In the genomic region with DNA sequence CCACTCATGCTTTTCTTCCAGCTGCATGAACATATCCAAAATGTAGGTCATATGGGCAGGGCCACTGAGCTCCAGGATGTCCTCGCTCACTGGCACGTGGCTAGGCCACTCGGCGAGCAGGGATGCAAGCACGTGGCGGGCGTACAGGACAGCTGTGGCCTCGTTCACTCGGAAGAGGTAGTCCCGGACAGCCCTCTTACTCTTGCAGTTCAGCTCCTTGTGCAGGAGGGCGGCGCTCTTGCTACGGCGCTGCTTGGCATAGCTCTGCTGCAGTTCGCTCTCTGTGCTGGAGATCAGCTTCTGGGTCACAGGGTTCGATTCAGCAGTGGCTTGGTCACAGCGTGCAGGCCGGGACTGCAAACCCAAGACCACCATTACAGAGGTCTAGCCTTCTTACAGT, we compare ENCODE assay signal across 15 cellular contexts. TPM values are rescaled to one million over a fixed set of nuclear protein-coding genes. Genes with fewer than 3 reads are reported as not detected.
DNase-seq lines count a peak whose midpoint lies in the region; ATAC-seq, FAIRE-seq and TF ChIP-seq lines count a peak whose summit lies in the region.
"Had no signal": no experiment of that assay in that cellular context is flagged by ENCODE, and none has a peak within 500 bp of the region (broad histone marks: within the 10 kb centered on the region; RNA-seq: fewer than 3 reads in every experiment).

No MANE protein-coding gene starts in this region.

- H3K9ac ChIP-seq in keratinocyte (ENCODE audit: control insufficient read depth, extremely low read depth, insufficient read depth, low read length), result no peak overlapping the region

- TF ChIP-seq CTCF in A549 (IDR thresholded peaks at IDR 0.05), result peak; percentile 25; the same call in 1 of the 3 replicates
- TF ChIP-seq CTCF in GM13977 (IDR thresholded peaks at IDR 0.05; ENCODE audit: extremely low read depth, insufficient read depth, missing control alignments), result peak; percentile 35
- peak; percentile 38 to 61 (median 46) for TF ChIP-seq CTCF in keratinocyte (optimal IDR thresholded peaks at IDR 0.05 in 1 of 3, IDR thresholded peaks at IDR 0.05 in 1 of 3, conservative IDR thresholded peaks at IDR 0.05 in 1 of 3; ENCODE audit: extremely low read depth in 1 of 3, insufficient read depth in 2 of 3, low read length in 3 of 3)

- no peaks in the 10 kb centered on the region for H3K9me3 ChIP-seq in A549
- H3K9me3 ChIP-seq in keratinocyte (ENCODE audit: control insufficient read depth, low read depth, low read length), result no peaks in the 10 kb centered on the region
- H3K9me3 ChIP-seq in SJCRH30 (replicated peaks), result no peaks in the 10 kb centered on the region
- H3K9me3 ChIP-seq: gastrocnemius medialis, prostate gland had no signal

- dilution Hi-C loops in keratinocyte (cut with MboI; ENCODE audit: extremely low pct_ligation_motif_present, low sequenced_read_pairs), result no loop called here

- no peak overlapping the region for H3K27ac ChIP-seq in A549
- no peak overlapping the region for H3K27ac ChIP-seq in keratinocyte (ENCODE audit: control insufficient read depth, insufficient read depth, low read length)
- no peak overlapping the region for H3K27ac ChIP-seq in SJCRH30
- H3K27ac ChIP-seq: gastrocnemius medialis, prostate gland had no signal

- TF ChIP-seq RAD21 in A549 (conservative IDR thresholded peaks at IDR 0.05 in 1 of 2, IDR thresholded peaks at IDR 0.05 in 1 of 2), result no peak

- POLR2A ChIA-PET in A549 (lab: Yijun Ruan, JAX), result interaction anchor here (1.2 kb wide), 1 partner anchor 52 kb away, joined by 3 read pairs; no protein-coding TSS in a partner anchor

- no peaks in the 10 kb centered on the region for H4K20me1 ChIP-seq in keratinocyte (ENCODE audit: control insufficient read depth, extremely low read depth, insufficient read depth, low read length)

- no peak for DNase-seq in A549 (ENCODE audit: low read depth in 1 of 2, low spot score in 1 of 2)
- DNase-seq in GM13977 (ENCODE audit: low spot score), result no peak
- DNase-seq in UCSD-AML1 (lab: John Stamatoyannopoulos, UW; ENCODE audit: unreplicated experiment), result peak; percentile 37
- DNase-seq in keratinocyte (ENCODE audit: low read depth, low spot score), result no peak
- DNase-seq in OCI-M2 (lab: John Stamatoyannopoulos, UW; ENCODE audit: unreplicated experiment), result no peak
- no peak for DNase-seq in SJCRH30
- DNase-seq in H54 (ENCODE audit: insufficient read length, low spot score), result no peak
- DNase-seq: activated CD4-positive, alpha-beta T cell treated with anti-CD3 and anti-CD28 coated beads for 4 hours; aorta; DMS 273 treated with DMSO at 0.1 percent for 48 hours; gastrocnemius medialis; NCI-H2081; T-cell had no signal

- no peak for FAIRE-seq in A549 (lab: Jason Lieb, UNC)
- no peak for FAIRE-seq in keratinocyte (lab: Jason Lieb, UNC)
- no peak for FAIRE-seq in H54 (lab: Jason Lieb, UNC)

- no peak for TF ChIP-seq EP300 in A549 (IDR thresholded peaks at IDR 0.05)

- H3K4me3 ChIP-seq in A549 (no peak overlapping the region), keratinocyte (ENCODE audit: control insufficient read depth in 2 of 3, extremely low read depth in 1 of 3, insufficient read depth in 2 of 3, low read depth in 1 of 3, low read length in 3 of 3) (no peak overlapping the region), SJCRH30 (no peak overlapping the region)
- H3K4me3 ChIP-seq: gastrocnemius medialis, prostate gland had no signal

- peaks cover 27 to 32% of the 10 kb centered on the region in 2 experiments for H3K36me3 ChIP-seq in keratinocyte (ENCODE audit: control insufficient read depth in 2 of 2, extremely low read depth in 1 of 2, insufficient read depth in 2 of 2, low read length in 2 of 2)
- peaks cover 33% of the 10 kb centered on the region for H3K36me3 ChIP-seq in SJCRH30

- H3K9me1 ChIP-seq in keratinocyte (ENCODE audit: control insufficient read depth, extremely low read depth, insufficient read depth, low read length), result no peaks in the 10 kb centered on the region

- ATAC-seq in A549 (peak; percentile 5 to 42; a peak in 3 of 6 replicates), GM18520 (IDR thresholded peaks at IDR 0.05; ENCODE audit: unreplicated experiment) (no peak)
- ATAC-seq: gastrocnemius medialis, T-cell had no signal

- H3K4me2 ChIP-seq in A549 (no peak overlapping the region), keratinocyte (ENCODE audit: control insufficient read depth, extremely low read depth, insufficient read depth, low read depth, low read length) (no peak overlapping the region)

- no peak overlapping the region for H2AFZ ChIP-seq in keratinocyte (ENCODE audit: control insufficient read depth, low read length)

- no peaks in the 10 kb centered on the region for H3K79me2 ChIP-seq in keratinocyte (ENCODE audit: control insufficient read depth, insufficient read depth, low read length)

- TF ChIP-seq POLR2A in A549 (IDR thresholded peaks at IDR 0.05; ENCODE audit: low read length) (no peak), H54 (IDR thresholded peaks at IDR 0.05; ENCODE audit: low read depth, low read length) (no peak)

- H3K4me1 ChIP-seq in A549, result no peaks in the 10 kb centered on the region
- no peaks in the 10 kb centered on the region for H3K4me1 ChIP-seq in keratinocyte (ENCODE audit: control insufficient read depth, extremely low read depth, insufficient read depth, low read length)
- peaks cover 26% of the 10 kb centered on the region for H3K4me1 ChIP-seq in SJCRH30
- H3K4me1 ChIP-seq: gastrocnemius medialis, prostate gland had no signal

- CTCF ChIA-PET in A549 (lab: Yijun Ruan, JAX), result interaction anchor here (0.7 to 6.8 kb wide), 14 partner anchors 9 to 429 kb away, joined by 3 to 55 read pairs (median 4); no protein-coding TSS in a partner anchor

- 92% methylated on average over 18 of the region's 18 CpGs for WGBS in A549 (ENCODE audit: missing lambda C conversion rate)

- H3K27me3 ChIP-seq in keratinocyte (ENCODE audit: control insufficient read depth, extremely low read depth, insufficient read depth, low read length) (no peaks in the 10 kb centered on the region), SJCRH30 (no peaks in the 10 kb centered on the region)
- H3K27me3 ChIP-seq: gastrocnemius medialis had no signal

- in situ Hi-C loops in GM13977 (cut with MboI; ENCODE audit: low pct_unique_long_range_greater_than_20kb, low sequenced_read_pairs, unreplicated experiment), result no loop called here

TF ChIP-seq in A549, 52 proteins besides CTCF, POLR2A, EP300 and RAD21 (continues in another document):
- TF ChIP-seq CBX2 (IDR thresholded peaks at IDR 0.05; ENCODE audit: borderline replicate concordance, low read depth), result no peak
- TF ChIP-seq HES2 (IDR thresholded peaks at IDR 0.05), result no peak
- TF ChIP-seq MAX (IDR thresholded peaks at IDR 0.05), result no peak
- no peak for TF ChIP-seq ZFP36 (IDR thresholded peaks at IDR 0.05; ENCODE audit: borderline replicate concordance, partially characterized antibody)
- no peak for TF ChIP-seq TP53 (CRISPR knock-in tag; IDR thresholded peaks at IDR 0.05)
- TF ChIP-seq HOXB13 (CRISPR knock-in tag; IDR thresholded peaks at IDR 0.05; ENCODE audit: low read depth), result no peak
- TF ChIP-seq KDM1A (IDR thresholded peaks at IDR 0.05; ENCODE audit: low read depth), result no peak
- no peak for TF ChIP-seq PHF8 (IDR thresholded peaks at IDR 0.05; ENCODE audit: borderline replicate concordance, low read depth)
- no peak for TF ChIP-seq ZSCAN20 (CRISPR knock-in tag; IDR thresholded peaks at IDR 0.05)
- TF ChIP-seq CHD2 (IDR thresholded peaks at IDR 0.05; ENCODE audit: low read length, partially characterized antibody), result no peak
- no peak for TF ChIP-seq POLR2AphosphoS2 (conservative IDR thresholded peaks at IDR 0.05; ENCODE audit: low read length)
- TF ChIP-seq CHD4 (IDR thresholded peaks at IDR 0.05; ENCODE audit: borderline replicate concordance), result no peak
- no peak for TF ChIP-seq ZNF302 (CRISPR knock-in tag; IDR thresholded peaks at IDR 0.05)
- TF ChIP-seq GATA3 (IDR thresholded peaks at IDR 0.05; ENCODE audit: borderline replicate concordance), result no peak
- no peak for TF ChIP-seq JUN (IDR thresholded peaks at IDR 0.05)
- no peak for TF ChIP-seq NPAS2 (CRISPR knock-in tag; IDR thresholded peaks at IDR 0.05; ENCODE audit: borderline replicate concordance)

RNA-seq across cellular contexts. Expression of gene ATP2A3, which starts 53.1 kb away (rescaled TPM):
- polyA plus RNA-seq in A549 (2011; rRNA removed) (5.5 and 6.3 TPM in 2 replicates), A549 (2017; fragmentation: RNase III; extraction: RNeasy Plus Mini Kit Qiagen cat#74134 plus additional on column Dnase treatment) (2.5 to 4.1 TPM (median 3.1 TPM) in 3 replicates), keratinocyte (0.13 to 0.46 TPM (median 0.21 TPM) in 3 replicates)
- polyA plus RNA-seq in A549 (2012; cell fraction: cytosol; rRNA removed), result 4.0 and 5.4 TPM in 2 replicates
- 14.8 and 16.2 TPM in 2 replicates for polyA plus RNA-seq in A549 (2012; cell fraction: nucleus; rRNA removed)
- 5.7 and 7.4 TPM in 2 replicates for polyA minus RNA-seq in A549 (2011; rRNA and poly(A)+ RNA removed)
- polyA plus RNA-seq in keratinocyte (2011; ENCODE audit: low read depth), result not detected
- 0.13 and 0.19 TPM in 2 replicates for polyA plus RNA-seq in keratinocyte (2011; cell fraction: cytosol; rRNA removed)
- polyA plus RNA-seq in keratinocyte (2011; cell fraction: nucleus; rRNA removed), result 0.43 and 0.53 TPM in 2 replicates
- polyA plus RNA-seq in keratinocyte (2012; ENCODE audit: low replicate concordance), result 0.10 and 0.38 TPM in 2 replicates
- polyA minus RNA-seq in keratinocyte, result 0.06 to 0.63 TPM (median 0.16 TPM) in 3 replicates
- polyA minus RNA-seq in keratinocyte (2011; cell fraction: cytosol; rRNA and poly(A)+ RNA removed), result 0.38 TPM
- polyA minus RNA-seq in keratinocyte (2011; cell fraction: nucleus; rRNA and poly(A)+ RNA removed), result 0.21 and 0.23 TPM in 2 replicates
- 1.9 and 2.0 TPM in 2 replicates for total RNA-seq in SJCRH30 (2014; rRNA removed; shearing (Covaris generic))
